In the genomic region with DNA sequence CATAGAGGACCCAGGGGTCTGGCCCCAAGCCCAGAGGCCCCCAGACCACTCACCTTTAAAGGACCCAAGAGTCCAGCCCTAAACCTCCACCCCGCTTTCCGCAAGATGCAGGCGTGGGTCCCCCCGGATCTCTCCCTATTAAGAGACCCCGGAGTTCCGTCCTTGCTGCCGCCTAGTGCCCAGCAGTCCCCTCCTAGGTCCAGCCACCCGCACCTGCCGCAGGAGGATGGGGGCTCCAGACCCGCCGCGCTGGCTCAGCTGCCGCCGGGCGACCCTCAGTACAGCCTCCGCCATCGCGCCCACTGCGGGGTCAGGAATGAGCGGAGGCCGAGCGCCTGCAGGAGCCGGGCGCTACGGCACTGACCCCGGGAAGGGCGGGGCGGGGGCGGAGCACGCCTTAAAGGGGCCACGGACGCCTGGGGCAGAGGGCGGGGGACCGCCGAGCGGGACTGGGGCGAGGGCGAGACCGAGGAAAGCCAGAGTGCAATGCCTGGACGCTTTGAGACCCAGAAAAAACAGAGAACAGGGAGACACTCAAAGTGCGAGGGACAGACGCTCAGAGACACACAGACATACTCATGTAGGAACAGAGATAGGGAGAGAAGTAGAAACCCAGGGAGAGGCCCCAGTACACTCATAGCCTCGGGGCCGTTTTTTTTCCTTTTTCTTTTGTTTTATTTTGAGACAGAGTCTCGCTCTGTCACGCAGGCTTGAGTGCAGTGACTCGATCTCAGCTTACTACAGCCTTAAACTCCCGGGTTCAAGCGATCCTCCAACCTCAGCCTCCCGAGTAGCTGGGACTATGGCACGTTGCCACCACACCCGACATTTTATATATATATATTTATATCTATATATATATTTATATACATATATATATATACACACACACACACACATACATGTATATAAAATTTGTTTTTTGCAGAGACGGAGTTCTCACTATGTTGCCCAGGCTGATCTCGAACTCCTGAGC, we compare ENCODE assay signal across 8 cellular contexts. TPM values are rescaled to one million over a fixed set of nuclear protein-coding genes. Genes with fewer than 3 reads are reported as not detected.
DNase-seq lines count a peak whose midpoint lies in the region; ATAC-seq and TF ChIP-seq lines count a peak whose summit lies in the region.

Gene ETHE1 (minus strand): TSS at position 318 of the 976 bp plus-strand sequence. CDS start 24 bp downstream, at position 294.

- TF ChIP-seq POLR2A in NB4 (IDR thresholded peaks at IDR 0.05; ENCODE audit: extremely low read depth, insufficient read length): no peak

- H3K4me3 ChIP-seq in NB4 (ENCODE audit: low read depth, low read length) (peak within 1 kb of the TSS; percentile 73), astrocyte of the cerebellum (ENCODE audit: low read depth, low read length) (peak within 1 kb of the TSS; percentile 74)

- no peak for TF ChIP-seq CTCF in NB4 (IDR thresholded peaks at IDR 0.05; ENCODE audit: low read depth, low read length)
- no peak for TF ChIP-seq CTCF in astrocyte of the cerebellum (IDR thresholded peaks at IDR 0.05; ENCODE audit: low read depth, low read length, missing control alignments)

- peak; percentile 74 for DNase-seq in Daoy (ENCODE audit: low read depth)
- DNase-seq in GOT3 (lab: John Stamatoyannopoulos, UW): peak; percentile 21
- peak; percentile 84 for DNase-seq in NB4 (ENCODE audit: low read depth)
- peak; percentile 61 for DNase-seq in T-helper 22 cell (ENCODE audit: low read depth)
- DNase-seq in astrocyte of the cerebellum (ENCODE audit: low read depth): no peak
- peak; percentile 79 for DNase-seq in hepatic stellate cell (ENCODE audit: low spot score)
- DNase-seq in putamen (ENCODE audit: low spot score): peak; percentile 70

- in situ Hi-C loops in astrocyte of the cerebellum (cut with HindIII; ENCODE audit: low sequenced_read_pairs): loop anchor here (5.0 kb wide), 1 partner anchor 80 kb away; no protein-coding TSS in a partner anchor

- ATAC-seq in GM18870 (IDR thresholded peaks at IDR 0.05; ENCODE audit: unreplicated experiment): no peak

RNA-seq across cellular contexts. Expression of gene ETHE1, which starts in this region (rescaled TPM):
- 17.9 and 29.7 TPM in 2 replicates for total RNA-seq in Daoy (2014; rRNA removed; shearing (Covaris generic))
